In the genomic region with DNA sequence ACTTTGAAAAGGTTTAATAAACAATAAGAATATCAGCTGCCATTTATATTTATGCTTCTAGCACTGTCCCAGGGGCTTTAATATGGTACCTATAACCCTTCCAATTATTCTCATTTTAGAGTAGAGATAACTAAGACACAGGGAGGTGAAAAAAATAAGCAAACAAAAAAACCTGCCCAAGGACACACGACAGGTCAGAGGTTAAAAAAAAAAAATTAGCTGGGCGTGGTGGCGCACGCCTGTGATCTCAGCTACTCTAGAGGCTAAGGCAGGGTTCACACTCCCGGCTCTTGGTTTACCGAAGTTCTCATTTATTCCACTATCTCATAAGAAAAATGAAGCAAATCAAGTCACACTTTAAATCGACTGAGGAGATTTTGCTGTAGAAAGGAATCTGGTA, we compare ENCODE assay signal across 25 cellular contexts. TPM values are rescaled to one million over a fixed set of nuclear protein-coding genes. Genes with fewer than 3 reads are reported as not detected.
DNase-seq lines count a peak whose midpoint lies in the region; ATAC-seq and TF ChIP-seq lines count a peak whose summit lies in the region.
"Had no signal": no experiment of that assay in that cellular context is flagged by ENCODE, and none has a peak within 500 bp of the region (broad histone marks: within the 10 kb centered on the region; RNA-seq: fewer than 3 reads in every experiment).

No MANE protein-coding gene starts in this region.

- no peaks in the 10 kb centered on the region for H3K9me3 Mint-ChIP-seq in stimulated activated naive CD8-positive, alpha-beta T cell treated with anti-CD3 and anti-CD28 coated beads, Interleukin-15, amount 100 ng/mL, for 72 hours

- TF ChIP-seq POLR2A in sigmoid colon (IDR thresholded peaks at IDR 0.05): no peak

- no peak for TF ChIP-seq CTCF in DND-41 (IDR thresholded peaks at IDR 0.05; ENCODE audit: borderline replicate concordance, extremely low read depth, low read length, poor library complexity, severe bottlenecking)
- no peak for TF ChIP-seq CTCF in WERI-Rb-1 (IDR thresholded peaks at IDR 0.05; ENCODE audit: low read depth, low read length)
- TF ChIP-seq CTCF in mucosa of descending colon (IDR thresholded peaks at IDR 0.05): no peak
- TF ChIP-seq CTCF in sigmoid colon (IDR thresholded peaks at IDR 0.05): no peak

- peaks cover 7% of the 10 kb centered on the region for H3K4me1 Mint-ChIP-seq in stimulated activated naive CD8-positive, alpha-beta T cell treated with anti-CD3 and anti-CD28 coated beads, Interleukin-15, amount 100 ng/mL, for 72 hours

- ATAC-seq in DND-41 (ENCODE audit: insufficient read depth, low read depth) (no peak), mucosa of descending colon (peak; percentile 67)
- ATAC-seq in stimulated activated naive CD8-positive, alpha-beta T cell treated with anti-CD3 and anti-CD28 coated beads, Interleukin-15, amount 100 ng/mL, for 72 hours: no peak
- ATAC-seq: activated CD8-positive, alpha-beta memory T cell treated with anti-CD3 and anti-CD28 coated beads, Interleukin-2, amount 10 ng/mL, durations not matched to agents 7 days and 5 days had no signal

- H3K27me3 ChIP-seq in DND-41 (ENCODE audit: insufficient read depth, low read length, poor library complexity) (no peaks in the 10 kb centered on the region), WERI-Rb-1 (ENCODE audit: insufficient read depth, low read depth, severe bottlenecking) (no peaks in the 10 kb centered on the region), subcutaneous abdominal adipose tissue (ENCODE audit: control insufficient read depth in 5 of 5, insufficient read depth in 4 of 5, low read length in 5 of 5) (no peaks in the 10 kb centered on the region), sigmoid colon (no peaks in the 10 kb centered on the region)
- H3K27me3 ChIP-seq: ovary, right atrium auricular region had no signal

- intact Hi-C loops in mucosa of descending colon (cut with DNase I, micrococcal nuclease): no loop called here
- intact Hi-C loops in sigmoid colon (cut with DNase I): no loop called here

- H4K20me1 ChIP-seq in DND-41 (ENCODE audit: insufficient read depth, low read length): no peaks in the 10 kb centered on the region

- H3K4me3 Mint-ChIP-seq in stimulated activated naive CD8-positive, alpha-beta T cell treated with anti-CD3 and anti-CD28 coated beads, Interleukin-15, amount 100 ng/mL, for 72 hours: no peak overlapping the region
- H3K4me3 Mint-ChIP-seq: activated CD8-positive, alpha-beta memory T cell treated with anti-CD3 and anti-CD28 coated beads, Interleukin-2, amount 10 ng/mL, durations not matched to agents 7 days and 5 days; brain had no signal

- DNase-seq in DND-41: no peak
- no peak for DNase-seq in WERI-Rb-1
- no peak for DNase-seq in mucosa of descending colon
- DNase-seq in stimulated activated naive CD8-positive, alpha-beta T cell treated with anti-CD3 and anti-CD28 coated beads, Interleukin-15, amount 100 ng/mL, for 72 hours: no peak
- DNase-seq in NCI-H748 treated with DMSO at 0.1 percent for 48 hours (lab: John Stamatoyannopoulos, UW): no peak
- no peak for DNase-seq in sigmoid colon
- DNase-seq: activated CD4-positive, alpha-beta T cell treated with anti-CD3 and anti-CD28 coated beads for 48 hours; activated CD8-positive, alpha-beta memory T cell treated with anti-CD3 and anti-CD28 coated beads, Interleukin-2, amount 10 ng/mL, durations not matched to agents 7 days and 5 days; COR-L47; effector memory CD4-positive, alpha-beta T cell; foreskin melanocyte; hippocampal formation; Kasumi-1; mammary epithelial cell; NCI-H1048; NCI-H187; NCI-H2227 treated with DMSO at 0.1 percent for 48 hours; PC-9; SHP77 treated with DMSO at 0.1 percent for 48 hours; stimulated activated CD4-positive, alpha-beta T cell treated with anti-CD3 and anti-CD28 coated beads, Interleukin-15, amount 100 ng/mL, for 24 hours; T-helper 1 cell had no signal

- no peak overlapping the region for H3K27ac Mint-ChIP-seq in stimulated activated naive CD8-positive, alpha-beta T cell treated with anti-CD3 and anti-CD28 coated beads, Interleukin-15, amount 100 ng/mL, for 72 hours
- H3K27ac Mint-ChIP-seq: activated CD8-positive, alpha-beta memory T cell treated with anti-CD3 and anti-CD28 coated beads, Interleukin-2, amount 10 ng/mL, durations not matched to agents 7 days and 5 days had no signal

- H3K9me3 ChIP-seq in DND-41 (ENCODE audit: insufficient read depth, low read length, severe bottlenecking) (no peaks in the 10 kb centered on the region), WERI-Rb-1 (ENCODE audit: severe bottlenecking) (no peaks in the 10 kb centered on the region), mucosa of descending colon (no peaks in the 10 kb centered on the region), subcutaneous abdominal adipose tissue (ENCODE audit: control insufficient read depth in 5 of 5, low read length in 5 of 5) (no peaks in the 10 kb centered on the region), sigmoid colon (no peaks in the 10 kb centered on the region)
- H3K9me3 ChIP-seq: ovary, right atrium auricular region had no signal

- peak overlapping the region; percentile 96 for H2AFZ ChIP-seq in DND-41 (ENCODE audit: low read depth, low read length)
- H2AFZ ChIP-seq: PC-9 had no signal

- H3K36me3 ChIP-seq in DND-41 (ENCODE audit: insufficient read depth, low read length): no peaks in the 10 kb centered on the region
- H3K36me3 ChIP-seq in WERI-Rb-1: no peaks in the 10 kb centered on the region
- no peaks in the 10 kb centered on the region for H3K36me3 ChIP-seq in mucosa of descending colon (ENCODE audit: low read depth)
- no peaks in the 10 kb centered on the region for H3K36me3 ChIP-seq in subcutaneous abdominal adipose tissue (ENCODE audit: control insufficient read depth in 5 of 5, insufficient read depth in 5 of 5, low read length in 5 of 5)
- H3K36me3 ChIP-seq in sigmoid colon: no peaks in the 10 kb centered on the region
- H3K36me3 ChIP-seq: ovary, right atrium auricular region had no signal

- no peaks in the 10 kb centered on the region for H3K27me3 Mint-ChIP-seq in stimulated activated naive CD8-positive, alpha-beta T cell treated with anti-CD3 and anti-CD28 coated beads, Interleukin-15, amount 100 ng/mL, for 72 hours
- H3K27me3 Mint-ChIP-seq: activated CD8-positive, alpha-beta memory T cell treated with anti-CD3 and anti-CD28 coated beads, Interleukin-2, amount 10 ng/mL, durations not matched to agents 7 days and 5 days; brain had no signal

- no peak overlapping the region for H3K4me3 ChIP-seq in DND-41 (ENCODE audit: low read depth in 1 of 2, low read length in 2 of 2)
- no peak overlapping the region for H3K4me3 ChIP-seq in WERI-Rb-1 (ENCODE audit: low read depth, low read length)
- H3K4me3 ChIP-seq in mucosa of descending colon: no peak overlapping the region
- no peak overlapping the region for H3K4me3 ChIP-seq in subcutaneous abdominal adipose tissue (ENCODE audit: low read depth in 1 of 5, low read length in 5 of 5)
- H3K4me3 ChIP-seq in sigmoid colon: no peak overlapping the region
- H3K4me3 ChIP-seq: ovary, PC-9, right atrium auricular region had no signal

- H3K9ac ChIP-seq in DND-41 (ENCODE audit: low read depth, low read length) (no peak overlapping the region), subcutaneous abdominal adipose tissue (ENCODE audit: low read length in 5 of 5) (no peak overlapping the region)

- WGBS in sigmoid colon, 2 donors: 29 to 81% methylated on average over 7 of the region's 7 CpGs

- H3K79me2 ChIP-seq in DND-41 (ENCODE audit: insufficient read depth, low read length): no peaks in the 10 kb centered on the region

- no peak overlapping the region for H3K4me2 ChIP-seq in DND-41 (ENCODE audit: insufficient read depth, low read length)
- H3K4me2 ChIP-seq: PC-9 had no signal

- no peak for TF ChIP-seq EP300 in sigmoid colon (IDR thresholded peaks at IDR 0.05)

- H3K27ac ChIP-seq in DND-41 (ENCODE audit: low read length): no peak overlapping the region
- H3K27ac ChIP-seq in WERI-Rb-1: peak overlapping the region; percentile 52
- H3K27ac ChIP-seq in subcutaneous abdominal adipose tissue (ENCODE audit: low read depth, low read length): peak overlapping the region; percentile 93
- no peak overlapping the region for H3K27ac ChIP-seq in sigmoid colon
- H3K27ac ChIP-seq: PC-9 had no signal

- H3K4me1 ChIP-seq in DND-41 (ENCODE audit: insufficient read depth, low read length) (peaks cover 15% of the 10 kb centered on the region), mucosa of descending colon (ENCODE audit: low read depth) (peaks cover 7% of the 10 kb centered on the region), subcutaneous abdominal adipose tissue (ENCODE audit: control insufficient read depth in 5 of 5, insufficient read depth in 5 of 5, low read length in 5 of 5) (peaks cover 0 to 21% (median 15%) of the 10 kb centered on the region in 5 donors), sigmoid colon (peaks cover 0 to 15% (median 6%) of the 10 kb centered on the region in 4 donors)

RNA-seq across cellular contexts. Expression of a gene that starts 34.7 kb away (rescaled TPM):
- total RNA-seq in mucosa of descending colon: 100 to 1,000 TPM in 2 of 3 donors, 10 to 100 TPM in 1; 61.3 to 165 (median 129) TPM
- total RNA-seq in sigmoid colon: 100 to 1,000 TPM; 157 to 247 (median 170) TPM
- 10 to 100 TPM; 58.3 to 96.4 (median 80.2) TPM for polyA plus RNA-seq in sigmoid colon

Comparison
In these comparisons a context has a peak if more than half of its experiments do, and no peak if none do; other contexts are left out.
1. H3K27ac ChIP-seq: peak in WERI-Rb-1 (single experiment) and subcutaneous abdominal adipose tissue (single experiment); none in DND-41 (single experiment) and sigmoid colon (0 of 4).